ENCODE assay signal across 1 cellular context in genomic region chr17:81466564-81467472, GRCh38.
TF ChIP-seq lines count a peak whose summit lies in the region.

No MANE protein-coding gene starts in this region.

TF ChIP-seq in HEK293, 187 proteins besides CTCF, POLR2A, EP300 and RAD21:
- TF ChIP-seq ZNF280C (tag by site-specific recombination; IDR thresholded peaks at IDR 0.05): no peak
- TF ChIP-seq, protein P1, sequence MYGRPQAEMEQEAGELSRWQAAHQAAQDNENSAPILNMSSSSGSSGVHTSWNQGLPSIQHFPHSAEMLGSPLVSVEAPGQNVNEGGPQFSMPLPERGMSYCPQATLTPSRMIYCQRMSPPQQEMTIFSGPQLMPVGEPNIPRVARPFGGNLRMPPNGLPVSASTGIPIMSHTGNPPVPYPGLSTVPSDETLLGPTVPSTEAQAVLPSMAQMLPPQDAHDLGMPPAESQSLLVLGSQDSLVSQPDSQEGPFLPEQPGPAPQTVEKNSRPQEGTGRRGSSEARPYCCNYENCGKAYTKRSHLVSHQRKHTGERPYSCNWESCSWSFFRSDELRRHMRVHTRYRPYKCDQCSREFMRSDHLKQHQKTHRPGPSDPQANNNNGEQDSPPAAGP (tag by site-specific recombination; IDR thresholded peaks at IDR 0.05): no peak
- TF ChIP-seq ZBTB8A (tag by site-specific recombination; IDR thresholded peaks at IDR 0.05): peak; percentile 52
- TF ChIP-seq, protein P2, sequence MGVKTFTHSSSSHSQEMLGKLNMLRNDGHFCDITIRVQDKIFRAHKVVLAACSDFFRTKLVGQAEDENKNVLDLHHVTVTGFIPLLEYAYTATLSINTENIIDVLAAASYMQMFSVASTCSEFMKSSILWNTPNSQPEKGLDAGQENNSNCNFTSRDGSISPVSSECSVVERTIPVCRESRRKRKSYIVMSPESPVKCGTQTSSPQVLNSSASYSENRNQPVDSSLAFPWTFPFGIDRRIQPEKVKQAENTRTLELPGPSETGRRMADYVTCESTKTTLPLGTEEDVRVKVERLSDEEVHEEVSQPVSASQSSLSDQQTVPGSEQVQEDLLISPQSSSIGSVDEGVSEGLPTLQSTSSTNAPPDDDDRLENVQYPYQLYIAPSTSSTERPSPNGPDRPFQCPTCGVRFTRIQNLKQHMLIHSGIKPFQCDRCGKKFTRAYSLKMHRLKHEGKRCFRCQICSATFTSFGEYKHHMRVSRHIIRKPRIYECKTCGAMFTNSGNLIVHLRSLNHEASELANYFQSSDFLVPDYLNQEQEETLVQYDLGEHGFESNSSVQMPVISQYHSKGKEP (tag by site-specific recombination; IDR thresholded peaks at IDR 0.05): no peak
- no peak for TF ChIP-seq ZNF518A (tag by site-specific recombination; conservative IDR thresholded peaks at IDR 0.05; ENCODE audit: low read depth)
- TF ChIP-seq ZNF266 (tag by site-specific recombination; IDR thresholded peaks at IDR 0.05; ENCODE audit: low read depth): no peak
- TF ChIP-seq ZNF677 (tag by site-specific recombination; IDR thresholded peaks at IDR 0.05): no peak
TF ChIP-seq in HEK293: peak in this region for 1.
